1 cellular context compared by ENCODE assay signal in genomic region chr10:101879456-101880189, GRCh38.
TF ChIP-seq lines count a peak whose summit lies in the region.

No MANE protein-coding gene starts in this region.

TF ChIP-seq in IMR-90, 13 proteins besides CTCF, POLR2A, EP300 and RAD21 (continued from another document):
- TF ChIP-seq USF2 (IDR thresholded peaks at IDR 0.05; ENCODE audit: low read depth, low read length) (peak; percentile 76), MXI1 (IDR thresholded peaks at IDR 0.05; ENCODE audit: borderline replicate concordance, low read depth, low read length) (no peak), SMC3 (IDR thresholded peaks at IDR 0.05; ENCODE audit: low read depth, low read length) (no peak)
